Comparison of ENCODE assay signal across 1 cellular context in the genomic region with DNA sequence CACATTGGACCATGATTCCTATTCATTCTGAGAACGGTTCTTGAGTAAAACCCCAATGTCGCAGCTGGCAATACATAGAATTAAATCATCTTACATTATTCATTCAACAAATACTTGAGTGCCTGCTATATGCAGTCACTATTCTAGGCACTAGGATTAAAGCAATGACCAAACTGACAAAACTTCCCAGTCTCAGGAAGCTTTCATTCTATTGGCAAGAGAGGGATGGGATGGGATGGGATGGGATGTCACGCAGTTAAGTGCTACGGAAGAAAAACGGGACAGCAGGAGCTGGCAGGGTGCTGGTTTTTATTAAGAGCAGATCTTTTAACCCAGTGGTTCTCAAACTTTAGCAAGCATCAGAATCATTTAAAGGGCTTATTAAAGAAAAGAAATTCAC.
A peak's percentile ranks its signal among the peaks of the same experiment; 100 is the strongest.
TF ChIP-seq lines count a peak whose summit lies in the region.

No MANE protein-coding gene starts in this region.

TF ChIP-seq in WTC11, 78 proteins besides CTCF, POLR2A, EP300 and RAD21 (continued from another document):
- TF ChIP-seq, protein P1, sequence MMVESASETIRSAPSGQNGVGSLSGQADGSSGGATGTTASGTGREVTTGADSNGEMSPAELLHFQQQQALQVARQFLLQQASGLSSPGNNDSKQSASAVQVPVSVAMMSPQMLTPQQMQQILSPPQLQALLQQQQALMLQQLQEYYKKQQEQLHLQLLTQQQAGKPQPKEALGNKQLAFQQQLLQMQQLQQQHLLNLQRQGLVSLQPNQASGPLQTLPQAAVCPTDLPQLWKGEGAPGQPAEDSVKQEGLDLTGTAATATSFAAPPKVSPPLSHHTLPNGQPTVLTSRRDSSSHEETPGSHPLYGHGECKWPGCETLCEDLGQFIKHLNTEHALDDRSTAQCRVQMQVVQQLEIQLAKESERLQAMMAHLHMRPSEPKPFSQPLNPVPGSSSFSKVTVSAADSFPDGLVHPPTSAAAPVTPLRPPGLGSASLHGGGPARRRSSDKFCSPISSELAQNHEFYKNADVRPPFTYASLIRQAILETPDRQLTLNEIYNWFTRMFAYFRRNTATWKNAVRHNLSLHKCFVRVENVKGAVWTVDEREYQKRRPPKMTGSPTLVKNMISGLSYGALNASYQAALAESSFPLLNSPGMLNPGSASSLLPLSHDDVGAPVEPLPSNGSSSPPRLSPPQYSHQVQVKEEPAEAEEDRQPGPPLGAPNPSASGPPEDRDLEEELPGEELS (CRISPR knock-in tag; IDR thresholded peaks at IDR 0.05), result 0 out of 2 replicates have a peak, but pooled peaks have one; percentile 3
